8 cellular contexts compared by ENCODE assay signal in the genomic region with DNA sequence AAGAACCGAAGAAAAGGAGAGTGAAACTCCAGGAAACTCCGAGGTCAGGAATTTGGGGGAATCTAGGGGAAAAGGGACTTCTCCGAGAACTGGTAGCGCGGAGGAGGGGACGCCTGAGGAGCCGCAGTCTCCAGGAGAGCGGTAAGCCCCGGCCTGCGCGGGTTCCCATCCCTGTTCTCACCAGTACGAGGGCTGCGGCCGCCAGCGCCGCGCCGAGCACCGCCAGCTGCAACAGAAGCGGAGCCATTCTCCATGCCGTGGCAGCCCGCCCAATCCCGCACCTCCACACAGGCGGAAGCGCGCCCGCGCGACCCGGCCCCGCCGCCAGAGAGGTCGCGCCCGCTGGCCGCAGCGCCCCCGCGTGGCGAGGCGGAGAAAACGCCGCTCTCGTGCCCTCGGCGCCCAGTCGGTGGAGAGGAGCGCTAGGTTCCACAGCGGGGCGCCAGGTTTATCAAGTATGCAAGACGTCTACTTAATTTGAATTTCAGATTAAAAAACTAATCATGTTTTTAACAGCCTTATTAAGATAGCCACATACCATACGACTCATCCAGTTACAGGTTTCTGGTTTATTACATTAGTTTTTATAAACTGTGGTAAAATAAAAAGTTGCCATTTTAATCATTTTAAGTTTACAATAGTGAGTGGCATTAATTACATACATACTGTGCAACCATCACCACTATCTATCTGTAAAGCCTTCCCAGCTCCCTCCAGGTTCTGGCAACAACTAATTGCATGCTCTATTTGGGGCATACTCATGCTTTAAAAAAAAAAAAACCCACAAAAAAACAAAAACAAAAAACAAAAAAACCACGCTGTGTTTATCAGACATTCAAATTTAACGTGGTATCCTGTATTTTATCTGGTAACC. TPM values are rescaled to one million over a fixed set of nuclear protein-coding genes. Genes with fewer than 3 reads are reported as not detected.
DNase-seq lines count a peak whose midpoint lies in the region; ATAC-seq and TF ChIP-seq lines count a peak whose summit lies in the region.

A gene with protein sequence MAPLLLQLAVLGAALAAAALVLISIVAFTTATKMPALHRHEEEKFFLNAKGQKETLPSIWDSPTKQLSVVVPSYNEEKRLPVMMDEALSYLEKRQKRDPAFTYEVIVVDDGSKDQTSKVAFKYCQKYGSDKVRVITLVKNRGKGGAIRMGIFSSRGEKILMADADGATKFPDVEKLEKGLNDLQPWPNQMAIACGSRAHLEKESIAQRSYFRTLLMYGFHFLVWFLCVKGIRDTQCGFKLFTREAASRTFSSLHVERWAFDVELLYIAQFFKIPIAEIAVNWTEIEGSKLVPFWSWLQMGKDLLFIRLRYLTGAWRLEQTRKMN (minus strand): TSS at position 287 of the 874 bp plus-strand sequence. CDS start 40 bp downstream, at position 247.

- peak within 1 kb of the TSS; percentile 93 for H3K27ac ChIP-seq in PC-9

- peak; percentile 67 for ATAC-seq in GM21576 (IDR thresholded peaks at IDR 0.05; ENCODE audit: unreplicated experiment)

- peaks cover 63% of the 10 kb centered on the region for H3K79me2 ChIP-seq in PC-9 (ENCODE audit: low read depth)

- no peaks in the 10 kb centered on the region for H3K9me2 ChIP-seq in PC-9 (ENCODE audit: insufficient read depth)

- H3K9me3 ChIP-seq in PC-9 (ENCODE audit: insufficient read depth, low read depth) (no peaks in the 10 kb centered on the region; the same call in 1 of the 2 replicates), mucosa of stomach (ENCODE audit: control insufficient read depth, low read length) (no peaks in the 10 kb centered on the region)

- peak within 1 kb of the TSS; percentile 85 for H3K4me2 ChIP-seq in PC-9

- H3K4me1 ChIP-seq in PC-9 (replicated peaks; ENCODE audit: insufficient read depth), result peaks cover 6% of the 10 kb centered on the region; the same call in 1 of the 2 replicates
- H3K4me1 ChIP-seq in mucosa of stomach (ENCODE audit: control insufficient read depth, insufficient read depth, low read length), result peaks cover 5% of the 10 kb centered on the region

- H4K20me1 ChIP-seq in PC-9 (ENCODE audit: insufficient read depth), result peaks cover 4% of the 10 kb centered on the region; the same call in 1 of the 2 replicates

- intact Hi-C loops in PC-9 (cut with micrococcal nuclease; ENCODE audit: unreplicated experiment), result loop anchor here (5.0 kb wide), 1 partner anchor 603 kb away; no protein-coding TSS in a partner anchor

- POLR2A ChIA-PET in PC-9 (lab: Charles Lee; ENCODE audit: unreplicated experiment), result no interaction called here

- DNase-seq in DMS53 (lab: John Stamatoyannopoulos, UW) (peak; percentile 96), PC-9 (peak; percentile 69 to 86), epithelial cell of proximal tubule (ENCODE audit: low read depth) (no peak)
- peak; percentile 82 for DNase-seq in Jurkat, Clone E6-1 (ENCODE audit: low read depth, low spot score)
- DNase-seq in activated T-cell treated with anti-CD3 and anti-CD28 coated beads, Interleukin-2, amount 50 U/mL, for 1 hour, result peak; percentile 97
- DNase-seq in stimulated activated CD8-positive, alpha-beta memory T cell treated with anti-CD3 and anti-CD28 coated beads, Interleukin-7, amount 100 ng/mL, for 1 hour (ENCODE audit: low read depth in 2 of 2), result peak; percentile 86

- H3K4me3 ChIP-seq in Jurkat, Clone E6-1 (ENCODE audit: low read length), result peak within 1 kb of the TSS; percentile 94
- H3K4me3 ChIP-seq in PC-9, result peak within 1 kb of the TSS; percentile 98
- peak within 1 kb of the TSS; percentile 92 for H3K4me3 ChIP-seq in epithelial cell of proximal tubule (ENCODE audit: low read depth, low read length)
- peak within 1 kb of the TSS; percentile 87 for H3K4me3 ChIP-seq in mucosa of stomach (ENCODE audit: low read length)

- H3K36me3 ChIP-seq in PC-9 (ENCODE audit: low read depth), result peaks cover 11% of the 10 kb centered on the region
- no peaks in the 10 kb centered on the region for H3K36me3 ChIP-seq in mucosa of stomach (ENCODE audit: control insufficient read depth, insufficient read depth, low read length)

- peak; percentile 85 for TF ChIP-seq CTCF in PC-9 (conservative IDR thresholded peaks at IDR 0.05)
- peak; percentile 82 for TF ChIP-seq CTCF in epithelial cell of proximal tubule (conservative IDR thresholded peaks at IDR 0.05; ENCODE audit: low read depth, low read length)

- H3K9ac ChIP-seq in mucosa of stomach (ENCODE audit: low read length), result peak within 1 kb of the TSS; percentile 97

- H3K27me3 ChIP-seq in PC-9 (ENCODE audit: insufficient read depth, low read depth) (no peaks in the 10 kb centered on the region), mucosa of stomach (ENCODE audit: control insufficient read depth, insufficient read depth, low read length) (no peaks in the 10 kb centered on the region)

- peaks cover 5% of the 10 kb centered on the region for H3F3A ChIP-seq in PC-9 (ENCODE audit: insufficient read depth, low read depth)

- H2AFZ ChIP-seq in PC-9, result peak within 1 kb of the TSS; percentile 94

- BruUV-seq in PC-9 (replicated peaks; lab: Mats Ljungman, UMichigan), result no TSS peak

- CTCF ChIA-PET in PC-9 (lab: Charles Lee), result interaction anchor here (0.7 kb wide), 2 partner anchors 578 to 580 kb away, joined by 4 to 7 read pairs; no protein-coding TSS in a partner anchor

RNA-seq across cellular contexts. Expression of the gene that starts here (rescaled TPM):
- 42.3 TPM for polyA plus RNA-seq in Jurkat, Clone E6-1 (2012; ENCODE audit: insufficient read depth, insufficient read length)
- total RNA-seq in PC-9 (2021) (17.7 and 18.8 TPM in 2 replicates), epithelial cell of proximal tubule (26.3 and 36.8 TPM in 2 replicates)
